In the genomic region with DNA sequence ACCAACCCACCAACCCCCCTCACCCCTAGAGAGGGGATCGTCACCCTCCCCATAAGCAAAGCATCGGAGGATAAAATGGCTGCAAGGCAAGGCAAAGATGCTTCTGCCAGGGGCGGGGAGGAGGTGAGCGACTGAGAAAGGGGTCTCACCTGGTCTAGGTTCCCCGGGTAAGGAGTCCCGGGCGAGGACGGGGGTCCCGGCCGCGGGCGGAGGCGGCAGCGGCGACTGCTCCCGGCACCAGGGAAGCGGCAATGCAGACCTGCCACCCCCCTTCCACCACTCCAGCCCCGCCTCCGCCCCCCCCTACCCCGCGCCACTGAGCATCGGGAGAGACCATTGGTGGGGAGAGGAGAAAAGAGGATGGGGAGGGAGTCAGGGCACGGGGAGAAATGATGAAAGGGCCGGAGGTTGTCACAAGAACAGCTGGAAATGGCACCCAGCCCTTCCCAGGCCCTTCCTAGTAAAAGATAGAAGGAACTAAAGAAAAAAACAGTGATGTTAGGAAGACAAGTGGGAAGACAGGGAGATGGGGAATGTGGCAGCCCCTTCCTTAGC, we compare ENCODE assay signal across 8 cellular contexts.
DNase-seq lines count a peak whose midpoint lies in the region; ATAC-seq and TF ChIP-seq lines count a peak whose summit lies in the region.

A gene with protein sequence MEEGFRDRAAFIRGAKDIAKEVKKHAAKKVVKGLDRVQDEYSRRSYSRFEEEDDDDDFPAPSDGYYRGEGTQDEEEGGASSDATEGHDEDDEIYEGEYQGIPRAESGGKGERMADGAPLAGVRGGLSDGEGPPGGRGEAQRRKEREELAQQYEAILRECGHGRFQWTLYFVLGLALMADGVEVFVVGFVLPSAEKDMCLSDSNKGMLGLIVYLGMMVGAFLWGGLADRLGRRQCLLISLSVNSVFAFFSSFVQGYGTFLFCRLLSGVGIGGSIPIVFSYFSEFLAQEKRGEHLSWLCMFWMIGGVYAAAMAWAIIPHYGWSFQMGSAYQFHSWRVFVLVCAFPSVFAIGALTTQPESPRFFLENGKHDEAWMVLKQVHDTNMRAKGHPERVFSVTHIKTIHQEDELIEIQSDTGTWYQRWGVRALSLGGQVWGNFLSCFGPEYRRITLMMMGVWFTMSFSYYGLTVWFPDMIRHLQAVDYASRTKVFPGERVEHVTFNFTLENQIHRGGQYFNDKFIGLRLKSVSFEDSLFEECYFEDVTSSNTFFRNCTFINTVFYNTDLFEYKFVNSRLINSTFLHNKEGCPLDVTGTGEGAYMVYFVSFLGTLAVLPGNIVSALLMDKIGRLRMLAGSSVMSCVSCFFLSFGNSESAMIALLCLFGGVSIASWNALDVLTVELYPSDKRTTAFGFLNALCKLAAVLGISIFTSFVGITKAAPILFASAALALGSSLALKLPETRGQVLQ (minus strand): TSS at position 255 of the 555 bp plus-strand sequence. CDS start 4,004 bp downstream, outside the sequence.

- peak; percentile 84 for DNase-seq in DND-41
- DNase-seq in NCI-H1694 treated with DMSO at 0.1 percent for 48 hours (lab: John Stamatoyannopoulos, UW), result peak; percentile 59
- DNase-seq in activated CD4-positive, alpha-beta T cell treated with anti-CD3 and anti-CD28 coated beads for 4 hours, result peak; percentile 40 to 44
- peak; percentile 81 for DNase-seq in ecto neural progenitor cell (ENCODE audit: low spot score)
- no peak for DNase-seq in memory B cell (ENCODE audit: low spot score in 2 of 2)
- DNase-seq in stimulated activated CD8-positive, alpha-beta memory T cell treated with anti-CD3 and anti-CD28 coated beads, Interleukin-4, amount 100 ng/mL, for 48 hours, result peak; percentile 59
- DNase-seq in erythroblast (lab: John Stamatoyannopoulos, UW), result no peak

- peaks cover 9% of the 10 kb centered on the region for H3K36me3 Mint-ChIP-seq in memory B cell

- ATAC-seq in DND-41 (ENCODE audit: insufficient read depth, low read depth) (peak; percentile 93), memory B cell (ENCODE audit: low read depth) (peak; percentile 37), GM21515 (IDR thresholded peaks at IDR 0.05; ENCODE audit: unreplicated experiment) (no peak)

- H3K4me3 ChIP-seq in DND-41 (ENCODE audit: low read depth in 1 of 2, low read length in 2 of 2), result peak within 1 kb of the TSS; percentile 67 to 82

- H3K9ac ChIP-seq in DND-41 (ENCODE audit: low read depth, low read length), result peak within 1 kb of the TSS; percentile 79

- H2AFZ ChIP-seq in DND-41 (ENCODE audit: low read depth, low read length), result peak within 1 kb of the TSS; percentile 85

- peaks cover 39% of the 10 kb centered on the region for H3K4me1 ChIP-seq in DND-41 (ENCODE audit: insufficient read depth, low read length)

- H3K4me2 ChIP-seq in DND-41 (ENCODE audit: insufficient read depth, low read length), result peak within 1 kb of the TSS; percentile 74

- no peaks in the 10 kb centered on the region for H3K9me3 ChIP-seq in DND-41 (ENCODE audit: insufficient read depth, low read length, severe bottlenecking)

- no peak for TF ChIP-seq CTCF in DND-41 (IDR thresholded peaks at IDR 0.05; ENCODE audit: borderline replicate concordance, extremely low read depth, low read length, poor library complexity, severe bottlenecking)

- H3K4me3 Mint-ChIP-seq in memory B cell, result peak within 1 kb of the TSS; percentile 59

- no peak within 1 kb of the TSS for H3K27ac Mint-ChIP-seq in memory B cell

- peaks cover 34% of the 10 kb centered on the region for H3K79me2 ChIP-seq in DND-41 (ENCODE audit: insufficient read depth, low read length)

- no peaks in the 10 kb centered on the region for H3K27me3 ChIP-seq in DND-41 (ENCODE audit: insufficient read depth, low read length, poor library complexity)

- H3K27ac ChIP-seq in DND-41 (ENCODE audit: low read length), result peak within 1 kb of the TSS; percentile 82

- H3K9me3 Mint-ChIP-seq in memory B cell, result no peaks in the 10 kb centered on the region

- peaks cover 17% of the 10 kb centered on the region for H3K27me3 Mint-ChIP-seq in memory B cell

- peaks cover 26% of the 10 kb centered on the region for H3K36me3 ChIP-seq in DND-41 (ENCODE audit: insufficient read depth, low read length)

- no peaks in the 10 kb centered on the region for H4K20me1 ChIP-seq in DND-41 (ENCODE audit: insufficient read depth, low read length)

- no peak for TF ChIP-seq POLR2A in erythroblast (IDR thresholded peaks at IDR 0.05; ENCODE audit: low read length)

- H3K4me1 Mint-ChIP-seq in memory B cell, result peaks cover 23% of the 10 kb centered on the region

Comparison
In these comparisons a context has a peak if more than half of its experiments do, and no peak if none do; other contexts are left out.
1. DNase-seq: peak in DND-41 (single experiment), NCI-H1694 treated with DMSO at 0.1 percent for 48 hours (single experiment), activated CD4-positive, alpha-beta T cell treated with anti-CD3 and anti-CD28 coated beads for 4 hours (2 of 2), ecto neural progenitor cell (single experiment) and stimulated activated CD8-positive, alpha-beta memory T cell treated with anti-CD3 and anti-CD28 coated beads, Interleukin-4, amount 100 ng/mL, for 48 hours (single experiment); none in memory B cell (0 of 2) and erythroblast (0 of 2).